ENCODE assay signal across 19 cellular contexts in the genomic region with DNA sequence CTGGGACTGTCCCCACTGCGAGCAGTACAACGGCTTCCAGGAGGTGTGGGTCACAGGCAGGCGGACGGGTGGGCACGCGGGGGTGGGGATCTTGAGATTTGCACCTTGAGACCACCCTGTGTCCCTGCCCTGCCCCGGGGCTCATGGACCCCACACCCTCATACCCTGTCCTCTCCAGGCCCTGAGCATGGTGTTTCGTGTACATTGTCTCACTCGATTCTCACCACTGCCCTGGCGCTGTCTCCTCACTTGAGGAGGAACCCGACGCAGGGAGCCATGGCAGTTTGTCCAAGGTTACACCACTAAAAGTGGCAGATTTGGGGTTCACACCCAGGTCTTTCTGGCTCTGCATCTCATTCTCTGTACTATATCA.
"Had no signal": no experiment of that assay in that cellular context is flagged by ENCODE, and none has a peak within 500 bp of the region (broad histone marks: within the 10 kb centered on the region; RNA-seq: fewer than 3 reads in every experiment).

No MANE protein-coding gene starts in this region.

- H3K27ac Mint-ChIP-seq: activated naive CD8-positive, alpha-beta T cell; endodermal cell; stimulated activated memory B cell treated with anti-CD40 and anti-IgM and Interleukin-4, amounts not matched to agents 10 μg/mL and 1 μg/mL and 100 μg/mL, for 72 hours had no signal

- DNase-seq: activated gamma-delta T cell treated with Interleukin-2 at 50 U/mL for 16 hours; activated T-cell treated with anti-CD3 and anti-CD28 coated beads, Interleukin-2, amount 50 U/mL, for 1 hour; amniotic stem cell; cortex of kidney; endodermal cell; esophagus squamous epithelium; heart right ventricle; mesendoderm; naive thymus-derived CD8-positive, alpha-beta T cell; occipital lobe; stimulated activated CD4-positive, alpha-beta T cell treated with anti-CD3 and anti-CD28 coated beads, Interleukin-2, amount 100 ng/mL, for 24 hours; stomach had no signal

- H3K4me3 Mint-ChIP-seq: activated naive CD8-positive, alpha-beta T cell; endodermal cell; naive thymus-derived CD8-positive, alpha-beta T cell; stimulated activated memory B cell treated with anti-CD40 and anti-IgM and Interleukin-4, amounts not matched to agents 10 μg/mL and 1 μg/mL and 100 μg/mL, for 72 hours; T-helper 2 cell treated with Interferon-gamma antibody and Interleukin-4, amounts not matched to agents 5 μg/mL and 100 μg/mL, for 36 hours had no signal

- H3K27me3 ChIP-seq: esophagus squamous epithelium, heart right ventricle, stomach, suprapubic skin, tibial nerve had no signal

- H3K9me3 ChIP-seq: esophagus squamous epithelium, heart right ventricle, lower lobe of right lung, stomach, suprapubic skin, tibial nerve had no signal

- H3K27me3 Mint-ChIP-seq: activated naive CD8-positive, alpha-beta T cell; naive thymus-derived CD8-positive, alpha-beta T cell; stimulated activated memory B cell treated with anti-CD40 and anti-IgM and Interleukin-4, amounts not matched to agents 10 μg/mL and 1 μg/mL and 100 μg/mL, for 72 hours had no signal

- H3K27ac ChIP-seq: esophagus squamous epithelium, lower lobe of right lung, stomach, suprapubic skin, tibial nerve, VCaP had no signal

- H3K9me3 Mint-ChIP-seq: endodermal cell; naive thymus-derived CD8-positive, alpha-beta T cell; stimulated activated memory B cell treated with anti-CD40 and anti-IgM and Interleukin-4, amounts not matched to agents 10 μg/mL and 1 μg/mL and 100 μg/mL, for 72 hours; T-helper 2 cell treated with Interferon-gamma antibody and Interleukin-4, amounts not matched to agents 5 μg/mL and 100 μg/mL, for 36 hours had no signal

- H3K4me3 ChIP-seq: esophagus squamous epithelium, heart right ventricle, lower lobe of right lung, stomach, suprapubic skin, tibial nerve had no signal

- ATAC-seq: lower lobe of right lung; naive thymus-derived CD8-positive, alpha-beta T cell; stimulated activated memory B cell treated with anti-CD40 and anti-IgM and Interleukin-4, amounts not matched to agents 10 μg/mL and 1 μg/mL and 100 μg/mL, for 72 hours had no signal

- H3K36me3 Mint-ChIP-seq: activated naive CD8-positive, alpha-beta T cell had no signal
